20 cellular contexts compared by ENCODE assay signal in genomic region chr7:30912021-30912420, GRCh38. TPM values are rescaled to one million over a fixed set of nuclear protein-coding genes. Genes with fewer than 3 reads are reported as not detected.
DNase-seq lines count a peak whose midpoint lies in the region; ATAC-seq and TF ChIP-seq lines count a peak whose summit lies in the region.
"Had no signal": no experiment of that assay in that cellular context is flagged by ENCODE, and none has a peak within 500 bp of the region (broad histone marks: within the 10 kb centered on the region; RNA-seq: fewer than 3 reads in every experiment).

No MANE protein-coding gene starts in this region.

- H3K4me3 ChIP-seq in left ventricle myocardium inferior (peak overlapping the region; percentile 70), lower lobe of right lung (peak overlapping the region; percentile 70), skeletal muscle tissue (ENCODE audit: low read length in 3 of 3) (peak overlapping the region; percentile 62 to 72 (median 72))
- H3K4me3 ChIP-seq: A549, GM23338, SJSA1 had no signal

- no peak for TF ChIP-seq CTCF in left ventricle myocardium inferior (IDR thresholded peaks at IDR 0.05; ENCODE audit: borderline replicate concordance)
- no peak for TF ChIP-seq CTCF in lower lobe of right lung (IDR thresholded peaks at IDR 0.05)

- H3K9ac ChIP-seq in skeletal muscle tissue (ENCODE audit: low read depth in 1 of 3, low read length in 3 of 3) = peak overlapping the region; percentile 64 to 76 (median 71)

- H3K9me3 ChIP-seq in left ventricle myocardium inferior (replicated peaks) = no peaks in the 10 kb centered on the region
- H3K9me3 ChIP-seq in lower lobe of right lung = no peaks in the 10 kb centered on the region
- H3K9me3 ChIP-seq in skeletal muscle tissue (ENCODE audit: control insufficient read depth in 3 of 3, low read length in 3 of 3) = no peaks in the 10 kb centered on the region
- H3K9me3 ChIP-seq: A549, SJSA1 had no signal

- DNase-seq in left ventricle myocardium inferior (no peak), left ventricle myocardium superior (no peak), lower lobe of right lung (no peak), NCI-H82 (lab: John Stamatoyannopoulos, UW) (no peak), NCI-H2107 treated with DMSO at 0.1 percent for 48 hours (lab: John Stamatoyannopoulos, UW; ENCODE audit: unreplicated experiment) (no peak), NCI-H187 (lab: John Stamatoyannopoulos, UW) (no peak), medulla oblongata (ENCODE audit: extremely low spot score) (no peak)
- DNase-seq: activated CD4-positive, alpha-beta T cell treated with anti-CD3 and anti-CD28 coated beads for 1 hour; activated gamma-delta T cell treated with Interleukin-2 at 50 U/mL for 16 hours; CD4-positive, alpha-beta memory T cell; NCI-H2029; NCI-H510A; T-helper 9 cell had no signal

- H3K36me3 ChIP-seq in left ventricle myocardium inferior = no peaks in the 10 kb centered on the region
- no peaks in the 10 kb centered on the region for H3K36me3 ChIP-seq in lower lobe of right lung
- no peaks in the 10 kb centered on the region for H3K36me3 ChIP-seq in skeletal muscle tissue (ENCODE audit: control insufficient read depth in 3 of 3, insufficient read depth in 3 of 3, low read length in 3 of 3)
- H3K36me3 ChIP-seq: SJSA1 had no signal

- intact Hi-C loops in left ventricle myocardium inferior (cut with micrococcal nuclease) (no loop called here), left ventricle myocardium superior (cut with micrococcal nuclease) (no loop called here), lower lobe of right lung (cut with DNase I) (no loop called here)

- ATAC-seq in left ventricle myocardium superior = no peak
- peak in 1 of 2 donors; percentile 1 for ATAC-seq in lower lobe of right lung
- ATAC-seq: A549 had no signal

- no peaks in the 10 kb centered on the region for H3K27me3 ChIP-seq in left ventricle myocardium inferior (ENCODE audit: low read depth)
- no peaks in the 10 kb centered on the region for H3K27me3 ChIP-seq in lower lobe of right lung (ENCODE audit: low read depth)
- no peaks in the 10 kb centered on the region for H3K27me3 ChIP-seq in skeletal muscle tissue (ENCODE audit: control insufficient read depth in 3 of 3, insufficient read depth in 3 of 3, low read length in 3 of 3)
- H3K27me3 ChIP-seq: SJSA1 had no signal

- H3K27ac ChIP-seq in left ventricle myocardium inferior (replicated peaks) (peak overlapping the region; percentile 92), lower lobe of right lung (peak overlapping the region; percentile 83), skeletal muscle tissue (ENCODE audit: low read depth, low read length) (peak overlapping the region; percentile 51)
- H3K27ac ChIP-seq: A549, SJSA1 had no signal

- H3K4me1 ChIP-seq in left ventricle myocardium inferior (peaks cover 98% of the 10 kb centered on the region), lower lobe of right lung (peaks cover 46% of the 10 kb centered on the region), skeletal muscle tissue (ENCODE audit: control insufficient read depth in 3 of 3, insufficient read depth in 3 of 3, low read length in 3 of 3) (peaks cover 51% of the 10 kb centered on the region in 3 donors)

RNA-seq across cellular contexts. Expression of gene AQP1, which starts 0.4 kb away (rescaled TPM):
- total RNA-seq in left ventricle myocardium inferior = 253 TPM
- 323 TPM for total RNA-seq in left ventricle myocardium superior
- total RNA-seq in lower lobe of right lung = 826 TPM
- total RNA-seq in skeletal muscle tissue = 67.8 TPM
- total RNA-seq: CD4-positive, alpha-beta memory T cell had no signal

RNA-seq across cellular contexts. Expression of gene GHRHR, which starts 51.7 kb away (rescaled TPM):
- total RNA-seq in left ventricle myocardium inferior = not detected
- not detected for total RNA-seq in left ventricle myocardium superior
- not detected for total RNA-seq in lower lobe of right lung
- not detected for total RNA-seq in skeletal muscle tissue
- total RNA-seq: astrocyte; CD4-positive, alpha-beta memory T cell; esophagus mucosa; GM23338; SJSA1; subcutaneous adipose tissue had no signal
